29 cellular contexts compared by ENCODE assay signal in the genomic region with DNA sequence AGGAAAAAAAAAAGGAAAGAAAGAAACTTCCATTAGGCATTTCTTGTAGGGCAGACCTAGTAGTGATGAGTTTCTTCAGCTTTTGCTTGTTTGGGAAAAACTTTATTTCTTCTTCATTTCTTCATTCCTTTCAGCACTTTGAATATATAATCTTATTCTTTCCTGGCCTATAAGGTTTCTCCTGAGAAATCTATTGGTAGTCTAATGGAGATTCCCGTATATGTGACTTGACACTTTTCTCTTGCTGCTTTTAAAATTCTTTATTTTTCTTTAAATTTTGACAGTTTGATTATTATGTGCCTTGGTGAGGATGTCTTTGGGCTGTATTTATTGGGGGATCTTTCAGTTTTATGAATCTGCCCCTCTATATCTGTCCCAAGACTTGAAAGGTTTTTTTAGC.
"Had no signal": no experiment of that assay in that cellular context is flagged by ENCODE, and none has a peak within 500 bp of the region (broad histone marks: within the 10 kb centered on the region; RNA-seq: fewer than 3 reads in every experiment).

No MANE protein-coding gene starts in this region.

- H3K36me3 ChIP-seq: stomach, suprapubic skin, thoracic aorta, thyroid gland, tibial artery, tibial nerve, transverse colon, upper lobe of left lung, upper lobe of right lung, uterus, vagina had no signal

- ATAC-seq: stimulated activated effector memory CD8-positive, alpha-beta T cell treated with anti-CD3 and anti-CD28 coated beads, Interleukin-12 subunit alpha, Interleukin-12 subunit beta, amount 100 ng/mL, for 72 hours; stimulated activated memory B cell treated with anti-CD40 and anti-IgM and Interleukin-4, amounts not matched to agents 10 μg/mL and 1 μg/mL and 100 μg/mL, for 72 hours; stimulated activated naive B cell treated with anti-CD40 and anti-IgM and Interleukin-4, amounts not matched to agents 10 μg/mL and 1 μg/mL and 100 μg/mL, for 72 hours; stimulated activated naive CD8-positive, alpha-beta T cell treated with anti-CD3 and anti-CD28 coated beads, Interleukin-15, amount 100 ng/mL, for 72 hours; stimulated activated naive CD8-positive, alpha-beta T cell treated with anti-CD3 and anti-CD28 coated beads, Interleukin-15, Interleukin-2, amounts not matched to agents 100 U/mL and 50 U/mL, for 24 hours; upper lobe of right lung had no signal

- H3K27ac ChIP-seq: stomach, suprapubic skin, testis, thoracic aorta, thyroid gland, tibial artery, tibial nerve, transverse colon, upper lobe of left lung, upper lobe of right lung, uterus, vagina had no signal

- H3K4me3 Mint-ChIP-seq: stimulated activated effector memory CD8-positive, alpha-beta T cell treated with anti-CD3 and anti-CD28 coated beads, Interleukin-12 subunit alpha, Interleukin-12 subunit beta, amount 100 ng/mL, for 72 hours; stimulated activated memory B cell treated with anti-CD40 and anti-IgM and Interleukin-4, amounts not matched to agents 10 μg/mL and 1 μg/mL and 100 μg/mL, for 72 hours; stimulated activated naive B cell treated with anti-CD40 and anti-IgM and Interleukin-4, amounts not matched to agents 10 μg/mL and 1 μg/mL and 100 μg/mL, for 72 hours; stimulated activated naive CD8-positive, alpha-beta T cell treated with anti-CD3 and anti-CD28 coated beads, Interleukin-15, amount 100 ng/mL, for 72 hours; stimulated activated naive CD8-positive, alpha-beta T cell treated with anti-CD3 and anti-CD28 coated beads, Interleukin-15, Interleukin-2, amounts not matched to agents 100 ng/mL and 50 ng/mL, for 24 hours; type B pancreatic cell had no signal

- DNase-seq: stimulated activated CD4-positive, alpha-beta T cell treated with anti-CD3 and anti-CD28 coated beads, Interleukin-2, amount 100 ng/mL, for 48 hours; stimulated activated CD4-positive, alpha-beta T cell treated with anti-CD3 and anti-CD28 coated beads, Interleukin-4, amount 100 ng/mL, for 1 hour; stimulated activated CD4-positive, alpha-beta T cell treated with anti-CD3 and anti-CD28 coated beads, Interleukin-4, amount 100 ng/mL, for 24 hours; stimulated activated CD4-positive, alpha-beta T cell treated with anti-CD3 and anti-CD28 coated beads, Interleukin-4, amount 100 ng/mL, for 4 hours; stimulated activated CD8-positive, alpha-beta memory T cell treated with anti-CD3 and anti-CD28 coated beads, Interleukin-4, amount 100 ng/mL, for 48 hours; stimulated activated naive B cell treated with anti-CD40 and anti-IgM and Interleukin-4, amounts not matched to agents 10 μg/mL and 1 μg/mL and 100 μg/mL, for 72 hours; stimulated activated naive CD4-positive, alpha-beta T cell; stimulated activated naive CD4-positive, alpha-beta T cell treated with Interleukin-2 at 50 U/mL for 16 hours; stimulated activated naive CD8-positive, alpha-beta T cell treated with anti-CD3 and anti-CD28 coated beads, Interleukin-15, amount 100 ng/mL, for 72 hours; stimulated activated naive CD8-positive, alpha-beta T cell treated with anti-CD3 and anti-CD28 coated beads, Interleukin-15, Interleukin-2, amounts not matched to agents 100 U/mL and 50 U/mL, for 24 hours; stomach; substantia nigra; testis; thyroid gland; tibial artery; transverse colon; trophoblast cell; upper lobe of left lung; upper lobe of right lung; uterus had no signal

- H3K27ac Mint-ChIP-seq: stimulated activated effector memory CD8-positive, alpha-beta T cell treated with anti-CD3 and anti-CD28 coated beads, Interleukin-12 subunit alpha, Interleukin-12 subunit beta, amount 100 ng/mL, for 72 hours; stimulated activated memory B cell treated with anti-CD40 and anti-IgM and Interleukin-4, amounts not matched to agents 10 μg/mL and 1 μg/mL and 100 μg/mL, for 72 hours; stimulated activated naive B cell treated with anti-CD40 and anti-IgM and Interleukin-4, amounts not matched to agents 10 μg/mL and 1 μg/mL and 100 μg/mL, for 72 hours; stimulated activated naive CD8-positive, alpha-beta T cell treated with anti-CD3 and anti-CD28 coated beads, Interleukin-15, amount 100 ng/mL, for 72 hours; stimulated activated naive CD8-positive, alpha-beta T cell treated with anti-CD3 and anti-CD28 coated beads, Interleukin-15, Interleukin-2, amounts not matched to agents 100 ng/mL and 50 ng/mL, for 24 hours; type B pancreatic cell had no signal

- H3K4me1 Mint-ChIP-seq: stimulated activated effector memory CD8-positive, alpha-beta T cell treated with anti-CD3 and anti-CD28 coated beads, Interleukin-12 subunit alpha, Interleukin-12 subunit beta, amount 100 ng/mL, for 72 hours had no signal

- FAIRE-seq: urothelium cell line had no signal

- H3K4me1 ChIP-seq: uterus had no signal

- H3K9me3 Mint-ChIP-seq: stimulated activated naive CD8-positive, alpha-beta T cell treated with anti-CD3 and anti-CD28 coated beads, Interleukin-15, amount 100 ng/mL, for 72 hours; stimulated activated naive CD8-positive, alpha-beta T cell treated with anti-CD3 and anti-CD28 coated beads, Interleukin-15, Interleukin-2, amounts not matched to agents 100 ng/mL and 50 ng/mL, for 24 hours had no signal

- H3K27me3 ChIP-seq: testis, thyroid gland, tibial nerve, upper lobe of left lung, upper lobe of right lung, uterus, vagina had no signal

- H3K9me3 ChIP-seq: suprapubic skin, testis, thyroid gland, tibial artery, upper lobe of left lung, upper lobe of right lung, uterus, vagina had no signal

- H3K4me3 ChIP-seq: stomach, suprapubic skin, testis, thoracic aorta, thyroid gland, tibial artery, tibial nerve, transverse colon, upper lobe of left lung, upper lobe of right lung, uterus, vagina had no signal

- H3K36me3 Mint-ChIP-seq: stimulated activated memory B cell treated with anti-CD40 and anti-IgM and Interleukin-4, amounts not matched to agents 10 μg/mL and 1 μg/mL and 100 μg/mL, for 72 hours; stimulated activated naive B cell treated with anti-CD40 and anti-IgM and Interleukin-4, amounts not matched to agents 10 μg/mL and 1 μg/mL and 100 μg/mL, for 72 hours; type B pancreatic cell had no signal
